8 cellular contexts compared by ENCODE assay signal in the genomic region with DNA sequence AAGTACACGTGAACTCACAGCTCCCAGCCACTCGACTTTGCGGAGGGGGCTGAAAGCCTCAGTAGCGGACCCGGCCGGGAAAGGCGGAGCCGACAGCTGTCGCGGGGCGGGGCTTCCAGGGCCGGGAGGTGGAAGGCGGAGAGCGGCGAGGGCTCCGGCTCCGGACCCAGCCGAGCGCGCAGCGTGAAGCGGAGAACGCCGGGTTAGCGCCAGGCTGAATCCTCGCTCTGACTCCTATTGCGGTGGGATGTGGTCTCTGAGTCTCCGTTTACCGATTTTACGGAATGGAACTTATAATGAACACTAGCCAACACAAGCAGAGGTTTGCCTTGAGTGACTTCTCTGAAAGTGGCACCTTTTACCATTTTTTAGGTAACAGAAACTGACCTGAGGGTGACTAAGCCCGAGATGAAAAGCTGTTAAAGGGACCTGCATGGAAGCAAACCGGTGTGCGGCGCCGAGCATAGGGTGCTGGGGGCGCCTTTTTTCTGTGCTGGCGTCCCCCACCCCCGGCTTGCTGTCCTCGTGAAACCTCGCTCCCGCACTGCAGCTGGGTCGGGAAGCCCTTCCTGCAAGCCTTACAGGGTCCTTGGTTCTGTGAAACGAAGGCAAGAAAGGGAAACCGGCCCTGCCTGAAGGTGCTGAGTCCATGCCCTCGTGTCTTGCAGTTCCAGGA.
A peak's percentile ranks its signal among the peaks of the same experiment; 100 is the strongest.
DNase-seq lines count a peak whose midpoint lies in the region; ATAC-seq, FAIRE-seq and TF ChIP-seq lines count a peak whose summit lies in the region.

No MANE protein-coding gene starts in this region.

- H3K27ac ChIP-seq in iPS-20b (ENCODE audit: low read length): no peak overlapping the region
- H3K27ac ChIP-seq in small intestine (ENCODE audit: low read depth in 1 of 2, low read length in 1 of 2): no peak overlapping the region

- whole genome bisulfite sequencing in small intestine, 3 donors: 0 to 2% (median 1%) methylated on average over 45 of the region's 45 CpGs

- ATAC-seq in HG03280 (IDR thresholded peaks at IDR 0.05; ENCODE audit: unreplicated experiment) (no peak), GM21619 (IDR thresholded peaks at IDR 0.05; ENCODE audit: unreplicated experiment) (no peak)

- no peak for TF ChIP-seq CTCF in astrocyte of the cerebellum (IDR thresholded peaks at IDR 0.05; ENCODE audit: low read depth, low read length, missing control alignments)

- FAIRE-seq in GM12891 (lab: Jason Lieb, UNC) (no peak), small intestine (lab: Jason Lieb, UNC) (no peak)

- H3K9me3 ChIP-seq in iPS-20b (ENCODE audit: insufficient read depth, low read depth, low read length) (no peaks in the 10 kb centered on the region), small intestine (ENCODE audit: control insufficient read depth, low read depth) (no peaks in the 10 kb centered on the region)

- peaks cover 3% of the 10 kb centered on the region for H3K4me1 ChIP-seq in iPS-20b (ENCODE audit: insufficient read depth, low read length)
- no peaks in the 10 kb centered on the region for H3K4me1 ChIP-seq in small intestine (ENCODE audit: control insufficient read depth in 2 of 2, insufficient read depth in 1 of 2, low read depth in 1 of 2, low read length in 1 of 2)

- peak overlapping the region; percentile 42 for H3K4me3 ChIP-seq in astrocyte of the cerebellum (ENCODE audit: low read depth, low read length)
- H3K4me3 ChIP-seq in iPS-20b (ENCODE audit: low read length): peak overlapping the region; percentile 75
- peak overlapping the region in 1 of 2 donors; percentile 22 for H3K4me3 ChIP-seq in small intestine (ENCODE audit: low read depth in 1 of 2, low read length in 2 of 2)

- DNase-seq in GM12891 (ENCODE audit: insufficient read length, low spot score) (peak; percentile 15), NCI-H1105 treated with DMSO at 0.1 percent for 48 hours (lab: John Stamatoyannopoulos, UW) (peak; percentile 65), astrocyte of the cerebellum (ENCODE audit: low read depth) (peak; percentile 29), small intestine (peak; percentile 25), DMS79 treated with DMSO at 0.1 percent for 48 hours (lab: John Stamatoyannopoulos, UW) (no peak)

- H3K36me3 ChIP-seq in iPS-20b (ENCODE audit: insufficient read depth, low read depth, low read length): no peaks in the 10 kb centered on the region
- H3K36me3 ChIP-seq in small intestine (ENCODE audit: control insufficient read depth in 2 of 2, insufficient read depth in 2 of 2, low read length in 2 of 2): no peaks in the 10 kb centered on the region

- H3K27me3 ChIP-seq in iPS-20b (ENCODE audit: insufficient read depth, low read length) (peaks cover 64% of the 10 kb centered on the region), small intestine (ENCODE audit: control insufficient read depth in 2 of 2, insufficient read depth in 2 of 2, low read length in 2 of 2) (peaks cover 0 to 15% of the 10 kb centered on the region in 2 donors)

- TF ChIP-seq POLR2A in GM12891 (IDR thresholded peaks at IDR 0.05; ENCODE audit: low read depth, low read length): no peak

- in situ Hi-C loops in astrocyte of the cerebellum (cut with HindIII; ENCODE audit: low sequenced_read_pairs): no loop called here

- H3K9ac ChIP-seq in iPS-20b (ENCODE audit: low read depth, low read length): peak overlapping the region; percentile 60; the same call in 1 of the 2 replicates

TF ChIP-seq in GM12891, 5 proteins besides CTCF, POLR2A, EP300 and RAD21:
- no peak for TF ChIP-seq PAX5 (IDR thresholded peaks at IDR 0.05; ENCODE audit: insufficient read depth, low read length, severe bottlenecking)
TF ChIP-seq in GM12891: peak in this region for 0.
